ENCODE assay signal across 8 cellular contexts in the genomic region with DNA sequence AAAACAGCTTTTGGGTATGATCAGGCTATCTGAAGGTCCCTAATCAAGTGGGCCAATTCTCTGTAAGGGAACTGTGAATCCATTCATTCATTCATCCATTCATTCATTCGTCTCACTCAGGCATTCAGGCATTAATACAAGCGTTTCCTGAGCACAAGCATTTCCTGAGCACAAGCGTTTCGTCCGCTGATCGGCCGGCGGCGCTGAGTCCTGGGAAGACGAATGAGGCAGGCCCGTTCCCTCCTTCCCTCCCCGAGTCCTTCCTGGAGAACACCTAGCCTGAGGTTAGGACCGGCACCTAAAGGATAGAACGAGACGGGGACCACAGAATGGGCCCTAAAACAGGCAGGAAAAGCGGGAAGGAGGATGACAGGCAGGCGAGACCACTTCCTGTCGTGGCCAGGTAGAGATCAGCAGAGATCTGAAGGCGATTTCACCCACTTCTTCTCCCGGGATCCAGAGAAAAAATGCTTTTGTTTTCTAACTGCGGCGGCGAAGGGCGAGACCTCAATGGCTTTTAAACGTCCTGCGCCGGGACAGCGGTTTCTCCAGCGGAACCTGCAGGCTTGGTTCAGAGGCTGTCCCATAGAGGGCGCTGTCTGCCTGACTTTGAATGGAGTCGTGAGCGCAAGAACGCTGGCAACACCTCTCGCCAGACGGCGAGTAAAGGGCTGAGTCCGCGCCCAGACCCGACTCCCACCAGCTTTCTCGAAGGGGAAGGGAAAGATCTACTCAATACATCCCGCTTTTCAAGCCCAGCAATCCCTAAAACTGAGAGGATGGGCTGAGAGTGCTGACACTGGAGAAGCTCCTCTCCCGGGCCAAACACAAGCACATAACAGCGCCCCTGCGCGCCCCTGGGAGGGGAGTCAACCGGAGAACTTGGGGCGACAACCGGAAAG. TPM values are rescaled to one million over a fixed set of nuclear protein-coding genes. Genes with fewer than 3 reads are reported as not detected.
A peak's percentile ranks its signal among the peaks of the same experiment; 100 is the strongest.
DNase-seq lines count a peak whose midpoint lies in the region; ATAC-seq and TF ChIP-seq lines count a peak whose summit lies in the region.

No MANE protein-coding gene starts in this region.

- 0% methylated on average over 5 of the region's 48 CpGs; no CpG with 5 or more reads in 1 of the 2 experiments for WGBS in IMR-90 (ENCODE audit: extremely low coverage in 2 of 2, insufficient read length in 1 of 2), 2 experiments

- H3K23ac ChIP-seq in IMR-90 (ENCODE audit: low read depth, low read length) = no peak overlapping the region; the same call in none of the 2 replicates

- H3K14ac ChIP-seq in IMR-90 (replicated peaks; ENCODE audit: low read depth, low read length) = no peak overlapping the region

- TF ChIP-seq POLR2A in IMR-90 (IDR thresholded peaks at IDR 0.05; ENCODE audit: low read depth, low read length) = 0 out of 2 replicates have a peak, but pooled peaks have one; percentile 25

- peak overlapping the region; percentile 89 for H2AFZ ChIP-seq in IMR-90 (replicated peaks; ENCODE audit: low read length, poor library complexity)

- TF ChIP-seq CTCF in IMR-90 (conservative IDR thresholded peaks at IDR 0.05; ENCODE audit: low read depth, low read length) (peak; percentile 90), cardiac muscle cell (IDR thresholded peaks at IDR 0.05; ENCODE audit: low read depth, low read length) (peak; percentile 93), tibial artery (IDR thresholded peaks at IDR 0.05) (peak; percentile 79 to 91)

- peak; percentile 87 for ATAC-seq in IMR-90 (ENCODE audit: low read depth)
- peak; percentile 63 to 76 for ATAC-seq in activated naive CD4-positive, alpha-beta T cell treated with anti-CD3 and anti-CD28 coated beads, Interleukin-2, amount 50 U/mL, for 72 hours

- H3K9me3 ChIP-seq in IMR-90 (ENCODE audit: control insufficient read depth, insufficient read depth, low read length) (no peaks in the 10 kb centered on the region; the same call in 1 of the 2 replicates), cardiac muscle cell (ENCODE audit: low read depth) (no peaks in the 10 kb centered on the region), tibial artery (peaks cover 0 to 10% (median 0%) of the 10 kb centered on the region in 3 donors)

- H3K9ac ChIP-seq in IMR-90 (ENCODE audit: low read depth, low read length) = no peak overlapping the region

- H3K9me3 Mint-ChIP-seq in activated naive CD4-positive, alpha-beta T cell treated with anti-CD3 and anti-CD28 coated beads, Interleukin-2, amount 50 U/mL, for 72 hours = no peaks in the 10 kb centered on the region

- CTCF ChIA-PET in IMR-90 (lab: Yijun Ruan, JAX) = interaction anchor here (0.9 to 1.1 kb wide), 3 partner anchors 8 to 12 kb away, joined by 3 to 5 read pairs (median 3); no protein-coding TSS in a partner anchor

- no TSS peak for BruUV-seq in IMR-90 (replicated peaks; lab: Mats Ljungman, UMichigan)

- intact Hi-C loops in IMR-90 (cut with micrococcal nuclease) = loop anchor here (1.0 to 2.0 kb wide), 3 partner anchors 88 to 1256 kb away; no protein-coding TSS in a partner anchor
- intact Hi-C loops in tibial artery (cut with DNase I; ENCODE audit: low total_unique reads) = loop anchor here (2.0 kb wide), 1 partner anchor 430 kb away; no protein-coding TSS in a partner anchor

- H3K4me3 ChIP-seq in IMR-90 (ENCODE audit: insufficient read depth, low read depth, low read length) = peak overlapping the region; percentile 16; the same call in 1 of the 2 replicates
- no peak overlapping the region for H3K4me3 ChIP-seq in cardiac muscle cell
- peak overlapping the region in 1 of 2 donors; percentile 10 for H3K4me3 ChIP-seq in tibial artery

- H3K27me3 ChIP-seq in IMR-90 (ENCODE audit: control insufficient read depth, insufficient read depth, low read length) (peaks cover 70% of the 10 kb centered on the region), cardiac muscle cell (peaks cover 100% of the 10 kb centered on the region), tibial artery (peaks cover 7 to 98% of the 10 kb centered on the region in 2 donors)

- H2BK5ac ChIP-seq in IMR-90 (ENCODE audit: low read depth, low read length, poor library complexity, severe bottlenecking) = no peak overlapping the region

- dilution Hi-C loops in IMR-90 (cut with HindIII; ENCODE audit: low sequenced_read_pairs, unreplicated experiment) = no loop called here

- H2AK5ac ChIP-seq in IMR-90 (ENCODE audit: low read depth, low read length) = no peak overlapping the region

- H2BK15ac ChIP-seq in IMR-90 (ENCODE audit: low read depth, low read length) = no peak overlapping the region

- H2BK20ac ChIP-seq in IMR-90 (ENCODE audit: low read depth, low read length) = no peak overlapping the region

- no peak overlapping the region for H3K27ac ChIP-seq in IMR-90 (ENCODE audit: insufficient read depth, low read length)
- no peak overlapping the region for H3K27ac ChIP-seq in cardiac muscle cell
- no peak overlapping the region for H3K27ac ChIP-seq in tibial artery

- H4K20me1 ChIP-seq in IMR-90 (ENCODE audit: insufficient read depth, low read length) = 0 out of 2 replicates have a peak, but pooled peaks cover 3% of the 10 kb centered on the region

- no peak overlapping the region for H3K56ac ChIP-seq in IMR-90 (ENCODE audit: extremely low read depth, insufficient read depth, low read length)

- no peaks in the 10 kb centered on the region for H3K36me3 Mint-ChIP-seq in activated naive CD4-positive, alpha-beta T cell treated with anti-CD3 and anti-CD28 coated beads, Interleukin-2, amount 50 U/mL, for 72 hours

- H3K79me1 ChIP-seq in IMR-90 (ENCODE audit: low read depth in 1 of 2, low read length in 2 of 2) = no peaks in the 10 kb centered on the region

- peak; percentile 86 for TF ChIP-seq RAD21 in IMR-90 (IDR thresholded peaks at IDR 0.05; ENCODE audit: low read length)

- peak overlapping the region; percentile 75 for H3K4me2 ChIP-seq in IMR-90 (ENCODE audit: low read depth, low read length)

- H4K5ac ChIP-seq in IMR-90 (ENCODE audit: low read depth, low read length) = no peak overlapping the region

- no peak overlapping the region for H2AK9ac ChIP-seq in IMR-90 (replicated peaks; ENCODE audit: low read depth, low read length, poor library complexity)

- H3K27ac Mint-ChIP-seq in activated naive CD4-positive, alpha-beta T cell treated with anti-CD3 and anti-CD28 coated beads, Interleukin-2, amount 50 U/mL, for 72 hours = peak overlapping the region in 1 of 2 donors; percentile 68

- POLR2A ChIA-PET in IMR-90 (lab: Charles Lee; ENCODE audit: unreplicated experiment) = no interaction called here

- no peak overlapping the region for H4K8ac ChIP-seq in IMR-90 (ENCODE audit: low read depth in 2 of 2, low read length in 2 of 2)

- H4K91ac ChIP-seq in IMR-90 (ENCODE audit: insufficient read depth, low read depth, low read length) = no peak overlapping the region

- no peak overlapping the region for H2BK120ac ChIP-seq in IMR-90 (ENCODE audit: low read depth, low read length)

- DNase-seq in activated gamma-delta T cell treated with Interleukin-2 at 50 U/mL for 16 hours = peak; percentile 88
- no peak for DNase-seq in activated gamma-delta T cell (lab: John Stamatoyannopoulos, UW)
- peak; percentile 76 for DNase-seq in IMR-90
- DNase-seq in SK-MEL-5 (ENCODE audit: low read depth, low spot score) = peak; percentile 83
- peak; percentile 79 to 88 for DNase-seq in activated naive CD4-positive, alpha-beta T cell treated with anti-CD3 and anti-CD28 coated beads, Interleukin-2, amount 50 U/mL, for 72 hours (ENCODE audit: low spot score in 2 of 2)
- peak; percentile 87 to 93 for DNase-seq in cardiac muscle cell (ENCODE audit: low read depth in 1 of 2, low spot score in 1 of 2)
- peak; percentile 82 for DNase-seq in pons (ENCODE audit: low spot score)
- DNase-seq in tibial artery = peak; percentile 82 to 86

- no peak overlapping the region for H3K18ac ChIP-seq in IMR-90 (ENCODE audit: low read depth, low read length)

- H3K9me1 ChIP-seq in IMR-90 (ENCODE audit: insufficient read depth, low read length) = no peaks in the 10 kb centered on the region

- H3K4me1 ChIP-seq in IMR-90 (ENCODE audit: control insufficient read depth, insufficient read depth, low read length) = peaks cover 2% of the 10 kb centered on the region; the same call in 1 of the 2 replicates
- peaks cover 6% of the 10 kb centered on the region for H3K4me1 ChIP-seq in cardiac muscle cell (ENCODE audit: low read depth)
- peaks cover 0 to 51% (median 43%) of the 10 kb centered on the region in 4 donors for H3K4me1 ChIP-seq in tibial artery

- in situ Hi-C loops in IMR-90 (cut with MboI; ENCODE audit: low sequenced_read_pairs) (loop anchor here (5.0 to 25.0 kb wide), 3 partner anchors 419 to 1254 kb away; no protein-coding TSS in a partner anchor), SK-MEL-5 (cut with HindIII; ENCODE audit: low pct_unique_long_range_greater_than_20kb, low sequenced_read_pairs) (no loop called here)

- no peak overlapping the region for H3K4ac ChIP-seq in IMR-90 (ENCODE audit: low read depth, low read length)

- H3K36me3 ChIP-seq in IMR-90 (ENCODE audit: control insufficient read depth, insufficient read depth, low read length) (no peaks in the 10 kb centered on the region), cardiac muscle cell (no peaks in the 10 kb centered on the region), tibial artery (no peaks in the 10 kb centered on the region)

RNA-seq across cellular contexts. Expression of gene HMX3, which starts 2.9 kb away (rescaled TPM):
- not detected in 2 replicates for total RNA-seq in IMR-90 (2012; rRNA removed)
- polyA plus RNA-seq in IMR-90 (2012; rRNA removed) = not detected in 2 replicates
- polyA plus RNA-seq in IMR-90 (2012; cell fraction: cytosol; rRNA removed) = not detected in 2 replicates
- polyA plus RNA-seq in IMR-90 (2012; cell fraction: nucleus; rRNA removed; ENCODE audit: low replicate concordance) = not detected in 2 replicates
- total RNA-seq in SK-MEL-5 (2014; rRNA removed; shearing (Covaris generic)) = 0.32 and 1.6 TPM in 2 replicates
- 0.35 and 0.86 TPM in 2 replicates for polyA plus RNA-seq in SK-MEL-5 (2015; cell fraction: cytosol; rRNA removed)
- polyA plus RNA-seq in SK-MEL-5 (2015; cell fraction: nucleus; rRNA removed) = not detected in 2 replicates
- total RNA-seq in activated naive CD4-positive, alpha-beta T cell treated with anti-CD3 and anti-CD28 coated beads, Interleukin-2, amount 50 U/mL, for 72 hours = under 1 TPM in 1 of 2 donors, not detected in 1; 0.20 TPM
- total RNA-seq in cardiac muscle cell = not detected in 2 replicates
- not detected in 2 replicates for polyA plus RNA-seq in cardiac muscle cell

RNA-seq across cellular contexts. Expression of gene HMX2, which starts 15.1 kb away (rescaled TPM):
- not detected in 2 replicates for total RNA-seq in IMR-90 (2012; rRNA removed)
- polyA plus RNA-seq in IMR-90 (2012; rRNA removed) = not detected in 2 replicates
- polyA plus RNA-seq in IMR-90 (2012; cell fraction: cytosol; rRNA removed) = not detected in 2 replicates
- polyA plus RNA-seq in IMR-90 (2012; cell fraction: nucleus; rRNA removed; ENCODE audit: low replicate concordance) = not detected in 2 replicates
- total RNA-seq in SK-MEL-5 (2014; rRNA removed; shearing (Covaris generic)) = not detected in 2 replicates
- not detected in 2 replicates for polyA plus RNA-seq in SK-MEL-5 (2015; cell fraction: cytosol; rRNA removed)
- polyA plus RNA-seq in SK-MEL-5 (2015; cell fraction: nucleus; rRNA removed) = 0.15 TPM in 1 of 2 replicates, not detected in the other
- under 1 TPM; 0.18 to 0.60 TPM for total RNA-seq in activated naive CD4-positive, alpha-beta T cell treated with anti-CD3 and anti-CD28 coated beads, Interleukin-2, amount 50 U/mL, for 72 hours
- total RNA-seq in cardiac muscle cell = not detected in 2 replicates
- not detected in 2 replicates for polyA plus RNA-seq in cardiac muscle cell

RNA-seq across cellular contexts. Expression of gene BUB3, which starts 21.4 kb away (rescaled TPM):
- total RNA-seq in IMR-90 (2012; rRNA removed) (346 and 384 TPM in 2 replicates), cardiac muscle cell (81.5 and 147 TPM in 2 replicates)
- polyA plus RNA-seq in IMR-90 (2012; rRNA removed) (214 and 215 TPM in 2 replicates), cardiac muscle cell (88.8 and 144 TPM in 2 replicates)
- 202 and 203 TPM in 2 replicates for polyA plus RNA-seq in IMR-90 (2012; cell fraction: cytosol; rRNA removed)
- polyA plus RNA-seq in IMR-90 (2012; cell fraction: nucleus; rRNA removed; ENCODE audit: low replicate concordance) = 205 and 239 TPM in 2 replicates
- 169 and 180 TPM in 2 replicates for total RNA-seq in SK-MEL-5 (2014; rRNA removed; shearing (Covaris generic))
- 105 and 140 TPM in 2 replicates for polyA plus RNA-seq in SK-MEL-5 (2015; cell fraction: cytosol; rRNA removed)
- 294 and 309 TPM in 2 replicates for polyA plus RNA-seq in SK-MEL-5 (2015; cell fraction: nucleus; rRNA removed)
- 100 to 1,000 TPM; 215 to 332 TPM for total RNA-seq in activated naive CD4-positive, alpha-beta T cell treated with anti-CD3 and anti-CD28 coated beads, Interleukin-2, amount 50 U/mL, for 72 hours
